2 cellular contexts compared by ENCODE assay signal in genomic region chr10:103528551-103528950, GRCh38.
A peak's percentile ranks its signal among the peaks of the same experiment; 100 is the strongest.
TF ChIP-seq lines count a peak whose summit lies in the region.

No MANE protein-coding gene starts in this region.

TF ChIP-seq in HCT116, 20 proteins besides CTCF, POLR2A, EP300 and RAD21:
- TF ChIP-seq EGR1 (IDR thresholded peaks at IDR 0.05; ENCODE audit: low read depth) (no peak), ATF3 (IDR thresholded peaks at IDR 0.05) (no peak), SP1 (IDR thresholded peaks at IDR 0.05; ENCODE audit: low read depth) (0 out of 2 replicates have a peak, but pooled peaks have one; percentile 19), MAX (IDR thresholded peaks at IDR 0.05) (no peak)
TF ChIP-seq in HCT116: peak in this region for 1.

TF ChIP-seq in HepG2, 621 proteins besides CTCF, POLR2A, EP300 and RAD21:
- TF ChIP-seq ZBED4 (CRISPR knock-in tag; IDR thresholded peaks at IDR 0.05; ENCODE audit: borderline replicate concordance) = no peak
- peak; percentile 50 for TF ChIP-seq MAFF (IDR thresholded peaks at IDR 0.05; ENCODE audit: low read depth, low read length)
- no peak for TF ChIP-seq DPF2 (CRISPR knock-in tag; IDR thresholded peaks at IDR 0.05; ENCODE audit: borderline replicate concordance, low read depth)
- no peak for TF ChIP-seq POLR2G (IDR thresholded peaks at IDR 0.05; ENCODE audit: low read depth, low read length)
- no peak for TF ChIP-seq ZNF225 (CRISPR knock-in tag; IDR thresholded peaks at IDR 0.05)
- no peak for TF ChIP-seq ETS1 (CRISPR knock-in tag; IDR thresholded peaks at IDR 0.05)
- TF ChIP-seq SETDB1 (CRISPR knock-in tag; IDR thresholded peaks at IDR 0.05; ENCODE audit: borderline replicate concordance) = no peak
- no peak for TF ChIP-seq NFKB2 (CRISPR knock-in tag; IDR thresholded peaks at IDR 0.05; ENCODE audit: borderline replicate concordance)
- TF ChIP-seq ZNF24 (IDR thresholded peaks at IDR 0.05) = no peak
- no peak for TF ChIP-seq ZNF335 (CRISPR knock-in tag; IDR thresholded peaks at IDR 0.05)
- no peak for TF ChIP-seq MBNL3 (CRISPR knock-in tag; conservative IDR thresholded peaks at IDR 0.05)
- TF ChIP-seq MXI1 (IDR thresholded peaks at IDR 0.05; ENCODE audit: borderline replicate concordance, low read depth, low read length) = no peak
- no peak for TF ChIP-seq ZBTB25 (CRISPR knock-in tag; IDR thresholded peaks at IDR 0.05)
- no peak for TF ChIP-seq ARNTL (CRISPR knock-in tag; IDR thresholded peaks at IDR 0.05)
- no peak for TF ChIP-seq ZSCAN25 (CRISPR knock-in tag; IDR thresholded peaks at IDR 0.05)
- TF ChIP-seq BCL6 (CRISPR knock-in tag; IDR thresholded peaks at IDR 0.05) = peak; percentile 93
- TF ChIP-seq MAFK (conservative IDR thresholded peaks at IDR 0.05 in 1 of 2, IDR thresholded peaks at IDR 0.05 in 1 of 2; ENCODE audit: low read length in 2 of 2) = peak; percentile 41 to 57
- TF ChIP-seq CEBPB (IDR thresholded peaks at IDR 0.05; ENCODE audit: borderline replicate concordance, low read depth, low read length) = 0 out of 2 replicates have a peak, but pooled peaks have one; percentile 20
